ENCODE assay signal across 1 cellular context in genomic region chr4:108130955-108131354, GRCh38.
TF ChIP-seq lines count a peak whose summit lies in the region.

No MANE protein-coding gene starts in this region.

TF ChIP-seq in WTC11, 78 proteins besides CTCF, POLR2A, EP300 and RAD21 (continued from another document):
- TF ChIP-seq, protein P1, sequence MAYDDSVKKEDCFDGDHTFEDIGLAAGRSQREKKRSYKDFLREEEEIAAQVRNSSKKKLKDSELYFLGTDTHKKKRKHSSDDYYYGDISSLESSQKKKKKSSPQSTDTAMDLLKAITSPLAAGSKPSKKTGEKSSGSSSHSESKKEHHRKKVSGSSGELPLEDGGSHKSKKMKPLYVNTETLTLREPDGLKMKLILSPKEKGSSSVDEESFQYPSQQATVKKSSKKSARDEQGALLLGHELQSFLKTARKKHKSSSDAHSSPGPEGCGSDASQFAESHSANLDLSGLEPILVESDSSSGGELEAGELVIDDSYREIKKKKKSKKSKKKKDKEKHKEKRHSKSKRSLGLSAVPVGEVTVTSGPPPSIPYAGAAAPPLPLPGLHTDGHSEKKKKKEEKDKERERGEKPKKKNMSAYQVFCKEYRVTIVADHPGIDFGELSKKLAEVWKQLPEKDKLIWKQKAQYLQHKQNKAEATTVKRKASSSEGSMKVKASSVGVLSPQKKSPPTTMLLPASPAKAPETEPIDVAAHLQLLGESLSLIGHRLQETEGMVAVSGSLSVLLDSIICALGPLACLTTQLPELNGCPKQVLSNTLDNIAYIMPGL (CRISPR knock-in tag; IDR thresholded peaks at IDR 0.05): no peak
- no peak for TF ChIP-seq SMAD3 (CRISPR knock-in tag; IDR thresholded peaks at IDR 0.05; ENCODE audit: borderline replicate concordance)
- TF ChIP-seq, protein P2, sequence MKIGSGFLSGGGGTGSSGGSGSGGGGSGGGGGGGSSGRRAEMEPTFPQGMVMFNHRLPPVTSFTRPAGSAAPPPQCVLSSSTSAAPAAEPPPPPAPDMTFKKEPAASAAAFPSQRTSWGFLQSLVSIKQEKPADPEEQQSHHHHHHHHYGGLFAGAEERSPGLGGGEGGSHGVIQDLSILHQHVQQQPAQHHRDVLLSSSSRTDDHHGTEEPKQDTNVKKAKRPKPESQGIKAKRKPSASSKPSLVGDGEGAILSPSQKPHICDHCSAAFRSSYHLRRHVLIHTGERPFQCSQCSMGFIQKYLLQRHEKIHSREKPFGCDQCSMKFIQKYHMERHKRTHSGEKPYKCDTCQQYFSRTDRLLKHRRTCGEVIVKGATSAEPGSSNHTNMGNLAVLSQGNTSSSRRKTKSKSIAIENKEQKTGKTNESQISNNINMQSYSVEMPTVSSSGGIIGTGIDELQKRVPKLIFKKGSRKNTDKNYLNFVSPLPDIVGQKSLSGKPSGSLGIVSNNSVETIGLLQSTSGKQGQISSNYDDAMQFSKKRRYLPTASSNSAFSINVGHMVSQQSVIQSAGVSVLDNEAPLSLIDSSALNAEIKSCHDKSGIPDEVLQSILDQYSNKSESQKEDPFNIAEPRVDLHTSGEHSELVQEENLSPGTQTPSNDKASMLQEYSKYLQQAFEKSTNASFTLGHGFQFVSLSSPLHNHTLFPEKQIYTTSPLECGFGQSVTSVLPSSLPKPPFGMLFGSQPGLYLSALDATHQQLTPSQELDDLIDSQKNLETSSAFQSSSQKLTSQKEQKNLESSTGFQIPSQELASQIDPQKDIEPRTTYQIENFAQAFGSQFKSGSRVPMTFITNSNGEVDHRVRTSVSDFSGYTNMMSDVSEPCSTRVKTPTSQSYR (CRISPR knock-in tag; IDR thresholded peaks at IDR 0.05): no peak
